In genomic region chr3:117927831-117928230, GRCh38 we compare ENCODE assay signal across 19 cellular contexts.
DNase-seq lines count a peak whose midpoint lies in the region; ATAC-seq and TF ChIP-seq lines count a peak whose summit lies in the region.
"Had no signal": no experiment of that assay in that cellular context is flagged by ENCODE, and none has a peak within 500 bp of the region (broad histone marks: within the 10 kb centered on the region; RNA-seq: fewer than 3 reads in every experiment).

No MANE protein-coding gene starts in this region.

- no peak overlapping the region for H3K4me3 ChIP-seq in epithelial cell of proximal tubule (ENCODE audit: low read depth, low read length)
- no peak overlapping the region for H3K4me3 ChIP-seq in left lung
- H3K4me3 ChIP-seq: BLaER1 had no signal

- ATAC-seq in left colon (peak; percentile 98), left lung (no peak)
- ATAC-seq: T-cell had no signal

- in situ Hi-C loops in ACHN (cut with HindIII; ENCODE audit: low pct_ligation_motif_present, low pct_unique_long_range_greater_than_20kb, low sequenced_read_pairs), result no loop called here

- H3K27ac ChIP-seq in left lung, result no peak overlapping the region
- H3K27ac ChIP-seq: BLaER1 had no signal

- DNase-seq in ACHN (peak; percentile 58), NCI-H82 treated with DMSO at 0.1 percent for 48 hours (lab: John Stamatoyannopoulos, UW; ENCODE audit: unreplicated experiment) (peak; percentile 21), epithelial cell of proximal tubule (ENCODE audit: low read depth) (peak; percentile 18), left colon (no peak), NCI-H1417 (lab: John Stamatoyannopoulos, UW) (no peak), iPS-NIHi7 (ENCODE audit: extremely low spot score) (no peak), left lung (no peak), OCI-M1 (lab: John Stamatoyannopoulos, UW) (no peak)
- DNase-seq: CD8-positive, alpha-beta memory T cell; H7; HFFc6; Karpas-422; NCI-H1048; NCI-H2081 treated with DMSO at 0.1 percent for 48 hours; NCI-H510A treated with DMSO at 0.1 percent for 48 hours; NK-92 treated with Interleukin-12 subunit alpha and Interleukin-12 subunit beta, amount 100 ng/mL, for 24 hours; Right ventricle myocardium superior; T-cell had no signal

- no peak for TF ChIP-seq CTCF in epithelial cell of proximal tubule (conservative IDR thresholded peaks at IDR 0.05; ENCODE audit: low read depth, low read length)
- TF ChIP-seq CTCF in left lung (IDR thresholded peaks at IDR 0.05), result no peak

- no peaks in the 10 kb centered on the region for H3K27me3 ChIP-seq in left lung
- H3K27me3 ChIP-seq: BLaER1 had no signal

- no peaks in the 10 kb centered on the region for H3K4me1 ChIP-seq in left lung
- H3K4me1 ChIP-seq: BLaER1 had no signal

- intact Hi-C loops in left colon (cut with DNase I, micrococcal nuclease), result no loop called here
- intact Hi-C loops in left lung (cut with DNase I), result no loop called here

- no peaks in the 10 kb centered on the region for H3K36me3 ChIP-seq in left lung
- H3K36me3 ChIP-seq: BLaER1 had no signal

- H3K9me3 ChIP-seq in left lung, result no peaks in the 10 kb centered on the region
- H3K9me3 ChIP-seq: BLaER1 had no signal

Comparison
In these comparisons a context has a peak if more than half of its experiments do, and no peak if none do; other contexts are left out.
1. DNase-seq: peak in ACHN (single experiment), NCI-H82 treated with DMSO at 0.1 percent for 48 hours (single experiment) and epithelial cell of proximal tubule (single experiment); none in left colon (0 of 2), NCI-H1417 (0 of 3), iPS-NIHi7 (single experiment), left lung (0 of 2) and OCI-M1 (single experiment).